In the genomic region with DNA sequence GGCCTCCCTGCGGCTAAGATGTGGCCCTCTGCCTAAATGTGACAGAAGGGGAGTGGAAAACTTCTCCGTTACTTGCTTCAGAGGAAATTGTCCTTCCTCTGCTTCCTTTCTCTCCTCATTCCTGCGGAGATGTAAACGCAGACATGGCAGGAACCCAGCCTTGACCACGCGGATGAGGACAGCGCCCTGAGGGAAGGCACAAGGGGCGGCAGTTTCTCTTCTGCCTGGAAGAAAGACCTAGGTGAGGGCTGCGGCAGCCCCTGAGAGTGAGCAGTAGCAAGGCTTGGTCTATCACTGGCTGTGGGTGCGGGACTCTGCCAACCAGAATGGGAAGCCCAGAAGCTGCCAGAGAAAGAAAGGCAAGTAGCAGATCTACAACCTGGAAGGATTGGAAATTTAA, we compare ENCODE assay signal across 1 cellular context.
A peak's percentile ranks its signal among the peaks of the same experiment; 100 is the strongest.
TF ChIP-seq lines count a peak whose summit lies in the region.

No MANE protein-coding gene starts in this region.

TF ChIP-seq in HepG2, 621 proteins besides CTCF, POLR2A, EP300 and RAD21:
- TF ChIP-seq, protein P1, sequence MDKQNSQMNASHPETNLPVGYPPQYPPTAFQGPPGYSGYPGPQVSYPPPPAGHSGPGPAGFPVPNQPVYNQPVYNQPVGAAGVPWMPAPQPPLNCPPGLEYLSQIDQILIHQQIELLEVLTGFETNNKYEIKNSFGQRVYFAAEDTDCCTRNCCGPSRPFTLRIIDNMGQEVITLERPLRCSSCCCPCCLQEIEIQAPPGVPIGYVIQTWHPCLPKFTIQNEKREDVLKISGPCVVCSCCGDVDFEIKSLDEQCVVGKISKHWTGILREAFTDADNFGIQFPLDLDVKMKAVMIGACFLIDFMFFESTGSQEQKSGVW (CRISPR knock-in tag; IDR thresholded peaks at IDR 0.05; ENCODE audit: borderline replicate concordance) = no peak
- TF ChIP-seq ZNF850 (CRISPR knock-in tag; conservative IDR thresholded peaks at IDR 0.05) (no peak), ZNF660 (CRISPR knock-in tag; IDR thresholded peaks at IDR 0.05; ENCODE audit: borderline replicate concordance, low read depth) (no peak), KLF6 (CRISPR knock-in tag; IDR thresholded peaks at IDR 0.05) (no peak), ZNF883 (CRISPR knock-in tag; IDR thresholded peaks at IDR 0.05; ENCODE audit: not compliant biosample characterization) (no peak)
- TF ChIP-seq, protein P2, sequence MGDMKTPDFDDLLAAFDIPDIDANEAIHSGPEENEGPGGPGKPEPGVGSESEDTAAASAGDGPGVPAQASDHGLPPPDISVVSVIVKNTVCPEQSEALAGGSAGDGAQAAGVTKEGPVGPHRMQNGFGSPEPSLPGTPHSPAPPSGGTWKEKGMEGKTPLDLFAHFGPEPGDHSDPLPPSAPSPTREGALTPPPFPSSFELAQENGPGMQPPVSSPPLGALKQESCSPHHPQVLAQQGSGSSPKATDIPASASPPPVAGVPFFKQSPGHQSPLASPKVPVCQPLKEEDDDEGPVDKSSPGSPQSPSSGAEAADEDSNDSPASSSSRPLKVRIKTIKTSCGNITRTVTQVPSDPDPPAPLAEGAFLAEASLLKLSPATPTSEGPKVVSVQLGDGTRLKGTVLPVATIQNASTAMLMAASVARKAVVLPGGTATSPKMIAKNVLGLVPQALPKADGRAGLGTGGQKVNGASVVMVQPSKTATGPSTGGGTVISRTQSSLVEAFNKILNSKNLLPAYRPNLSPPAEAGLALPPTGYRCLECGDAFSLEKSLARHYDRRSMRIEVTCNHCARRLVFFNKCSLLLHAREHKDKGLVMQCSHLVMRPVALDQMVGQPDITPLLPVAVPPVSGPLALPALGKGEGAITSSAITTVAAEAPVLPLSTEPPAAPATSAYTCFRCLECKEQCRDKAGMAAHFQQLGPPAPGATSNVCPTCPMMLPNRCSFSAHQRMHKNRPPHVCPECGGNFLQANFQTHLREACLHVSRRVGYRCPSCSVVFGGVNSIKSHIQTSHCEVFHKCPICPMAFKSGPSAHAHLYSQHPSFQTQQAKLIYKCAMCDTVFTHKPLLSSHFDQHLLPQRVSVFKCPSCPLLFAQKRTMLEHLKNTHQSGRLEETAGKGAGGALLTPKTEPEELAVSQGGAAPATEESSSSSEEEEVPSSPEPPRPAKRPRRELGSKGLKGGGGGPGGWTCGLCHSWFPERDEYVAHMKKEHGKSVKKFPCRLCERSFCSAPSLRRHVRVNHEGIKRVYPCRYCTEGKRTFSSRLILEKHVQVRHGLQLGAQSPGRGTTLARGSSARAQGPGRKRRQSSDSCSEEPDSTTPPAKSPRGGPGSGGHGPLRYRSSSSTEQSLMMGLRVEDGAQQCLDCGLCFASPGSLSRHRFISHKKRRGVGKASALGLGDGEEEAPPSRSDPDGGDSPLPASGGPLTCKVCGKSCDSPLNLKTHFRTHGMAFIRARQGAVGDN (CRISPR knock-in tag; IDR thresholded peaks at IDR 0.05) = 0 out of 2 replicates have a peak, but pooled peaks have one; percentile 19
